ENCODE assay signal across 1 cellular context in the genomic region with DNA sequence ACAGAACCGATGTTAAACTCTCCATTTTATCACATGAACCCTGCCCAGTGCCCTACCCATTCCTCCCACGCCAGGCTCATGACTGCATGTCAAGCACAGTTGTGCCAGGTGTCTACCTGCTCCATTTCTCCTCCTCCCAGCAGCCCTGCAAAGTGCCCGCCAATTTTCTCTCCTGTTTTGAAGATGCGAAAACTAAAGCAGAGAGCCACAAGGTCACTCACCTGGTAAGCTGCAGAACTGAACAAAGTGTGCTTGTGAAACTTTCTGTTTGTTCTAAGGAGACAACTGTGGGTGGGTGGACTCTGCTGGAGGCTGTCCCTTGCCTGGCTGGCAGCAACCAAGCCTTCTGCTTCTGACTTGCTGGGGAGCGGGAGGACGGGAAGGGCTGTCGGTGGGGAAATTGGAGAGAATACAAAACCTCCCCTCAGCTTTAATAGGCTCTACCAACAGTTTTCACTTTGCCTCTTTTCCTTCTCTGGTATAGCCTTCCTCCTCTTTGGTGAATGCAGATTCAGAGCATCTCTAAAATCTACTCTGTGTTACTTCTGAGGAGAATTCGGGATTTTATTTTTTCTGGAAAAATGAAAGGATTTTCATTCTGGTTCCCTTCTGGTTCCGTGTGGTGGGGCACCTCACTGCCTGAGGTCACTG.
A peak's percentile ranks its signal among the peaks of the same experiment; 100 is the strongest.
TF ChIP-seq lines count a peak whose summit lies in the region.

No MANE protein-coding gene starts in this region.

TF ChIP-seq in HepG2, 621 proteins besides CTCF, POLR2A, EP300 and RAD21 (continued from another document and continues in another):
- TF ChIP-seq, protein P1, sequence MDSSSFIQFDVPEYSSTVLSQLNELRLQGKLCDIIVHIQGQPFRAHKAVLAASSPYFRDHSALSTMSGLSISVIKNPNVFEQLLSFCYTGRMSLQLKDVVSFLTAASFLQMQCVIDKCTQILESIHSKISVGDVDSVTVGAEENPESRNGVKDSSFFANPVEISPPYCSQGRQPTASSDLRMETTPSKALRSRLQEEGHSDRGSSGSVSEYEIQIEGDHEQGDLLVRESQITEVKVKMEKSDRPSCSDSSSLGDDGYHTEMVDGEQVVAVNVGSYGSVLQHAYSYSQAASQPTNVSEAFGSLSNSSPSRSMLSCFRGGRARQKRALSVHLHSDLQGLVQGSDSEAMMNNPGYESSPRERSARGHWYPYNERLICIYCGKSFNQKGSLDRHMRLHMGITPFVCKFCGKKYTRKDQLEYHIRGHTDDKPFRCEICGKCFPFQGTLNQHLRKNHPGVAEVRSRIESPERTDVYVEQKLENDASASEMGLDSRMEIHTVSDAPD (CRISPR knock-in tag; IDR thresholded peaks at IDR 0.05): no peak
- TF ChIP-seq RBM39 (IDR thresholded peaks at IDR 0.05; ENCODE audit: low read depth, low read length, poor library complexity, severe bottlenecking) (no peak), KDM2A (CRISPR knock-in tag; IDR thresholded peaks at IDR 0.05; ENCODE audit: borderline replicate concordance, low read depth) (no peak), ZNF776 (CRISPR knock-in tag; IDR thresholded peaks at IDR 0.05) (no peak), ZNF616 (CRISPR knock-in tag; IDR thresholded peaks at IDR 0.05; ENCODE audit: low read depth) (no peak), CHD2 (IDR thresholded peaks at IDR 0.05; ENCODE audit: low read depth, low read length) (no peak), ZNF501 (CRISPR knock-in tag; IDR thresholded peaks at IDR 0.05) (peak; percentile 75), ZNF569 (CRISPR knock-in tag; IDR thresholded peaks at IDR 0.05; ENCODE audit: borderline replicate concordance) (no peak), SNAPC2 (CRISPR knock-in tag; IDR thresholded peaks at IDR 0.05) (no peak), SNRNP70 (IDR thresholded peaks at IDR 0.05; ENCODE audit: low read depth, low read length) (no peak), ZNF350 (CRISPR knock-in tag; IDR thresholded peaks at IDR 0.05; ENCODE audit: borderline replicate concordance, low read depth) (no peak), ZNF660 (CRISPR knock-in tag; IDR thresholded peaks at IDR 0.05; ENCODE audit: borderline replicate concordance, low read depth) (no peak), JUN (CRISPR knock-in tag; IDR thresholded peaks at IDR 0.05) (no peak), MAFF (IDR thresholded peaks at IDR 0.05; ENCODE audit: low read depth, low read length) (no peak), ZNF17 (CRISPR knock-in tag; IDR thresholded peaks at IDR 0.05) (no peak), PHF8 (CRISPR knock-in tag; IDR thresholded peaks at IDR 0.05) (peak; percentile 30; the same call in 1 of the 2 replicates), ZNF790 (CRISPR knock-in tag; IDR thresholded peaks at IDR 0.05; ENCODE audit: borderline replicate concordance) (no peak), ZNF703 (CRISPR knock-in tag; IDR thresholded peaks at IDR 0.05; ENCODE audit: borderline replicate concordance) (no peak), TCF7L2 (IDR thresholded peaks at IDR 0.05; ENCODE audit: low read depth, low read length) (no peak), KLF16 (CRISPR knock-in tag; IDR thresholded peaks at IDR 0.05) (peak in 1 of 2 experiments; percentile 60; a peak in 1 of 4 replicates), EEA1 (CRISPR knock-in tag; IDR thresholded peaks at IDR 0.05; ENCODE audit: borderline replicate concordance) (no peak), ZNF530 (CRISPR knock-in tag; IDR thresholded peaks at IDR 0.05; ENCODE audit: low read depth) (no peak)
- TF ChIP-seq, protein P2, sequence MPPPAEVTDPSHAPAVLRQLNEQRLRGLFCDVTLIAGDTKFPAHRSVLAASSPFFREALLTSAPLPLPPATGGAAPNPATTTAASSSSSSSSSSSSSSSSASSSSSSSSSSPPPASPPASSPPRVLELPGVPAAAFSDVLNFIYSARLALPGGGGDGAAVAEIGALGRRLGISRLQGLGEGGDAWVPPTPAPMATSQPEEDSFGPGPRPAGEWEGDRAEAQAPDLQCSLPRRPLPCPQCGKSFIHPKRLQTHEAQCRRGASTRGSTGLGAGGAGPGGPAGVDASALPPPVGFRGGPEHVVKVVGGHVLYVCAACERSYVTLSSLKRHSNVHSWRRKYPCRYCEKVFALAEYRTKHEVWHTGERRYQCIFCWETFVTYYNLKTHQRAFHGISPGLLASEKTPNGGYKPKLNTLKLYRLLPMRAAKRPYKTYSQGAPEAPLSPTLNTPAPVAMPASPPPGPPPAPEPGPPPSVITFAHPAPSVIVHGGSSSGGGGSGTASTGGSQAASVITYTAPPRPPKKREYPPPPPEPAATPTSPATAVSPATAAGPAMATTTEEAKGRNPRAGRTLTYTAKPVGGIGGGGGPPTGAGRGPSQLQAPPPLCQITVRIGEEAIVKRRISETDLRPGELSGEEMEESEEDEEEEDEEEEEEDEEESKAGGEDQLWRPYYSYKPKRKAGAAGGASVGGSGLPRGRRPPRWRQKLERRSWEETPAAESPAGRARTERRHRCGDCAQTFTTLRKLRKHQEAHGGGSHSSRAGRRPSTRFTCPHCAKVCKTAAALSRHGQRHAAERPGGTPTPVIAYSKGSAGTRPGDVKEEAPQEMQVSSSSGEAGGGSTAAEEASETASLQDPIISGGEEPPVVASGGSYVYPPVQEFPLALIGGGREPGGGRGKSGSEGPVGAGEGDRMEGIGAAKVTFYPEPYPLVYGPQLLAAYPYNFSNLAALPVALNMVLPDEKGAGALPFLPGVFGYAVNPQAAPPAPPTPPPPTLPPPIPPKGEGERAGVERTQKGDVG (CRISPR knock-in tag; IDR thresholded peaks at IDR 0.05; ENCODE audit: borderline replicate concordance): no peak
- TF ChIP-seq, protein P3, sequence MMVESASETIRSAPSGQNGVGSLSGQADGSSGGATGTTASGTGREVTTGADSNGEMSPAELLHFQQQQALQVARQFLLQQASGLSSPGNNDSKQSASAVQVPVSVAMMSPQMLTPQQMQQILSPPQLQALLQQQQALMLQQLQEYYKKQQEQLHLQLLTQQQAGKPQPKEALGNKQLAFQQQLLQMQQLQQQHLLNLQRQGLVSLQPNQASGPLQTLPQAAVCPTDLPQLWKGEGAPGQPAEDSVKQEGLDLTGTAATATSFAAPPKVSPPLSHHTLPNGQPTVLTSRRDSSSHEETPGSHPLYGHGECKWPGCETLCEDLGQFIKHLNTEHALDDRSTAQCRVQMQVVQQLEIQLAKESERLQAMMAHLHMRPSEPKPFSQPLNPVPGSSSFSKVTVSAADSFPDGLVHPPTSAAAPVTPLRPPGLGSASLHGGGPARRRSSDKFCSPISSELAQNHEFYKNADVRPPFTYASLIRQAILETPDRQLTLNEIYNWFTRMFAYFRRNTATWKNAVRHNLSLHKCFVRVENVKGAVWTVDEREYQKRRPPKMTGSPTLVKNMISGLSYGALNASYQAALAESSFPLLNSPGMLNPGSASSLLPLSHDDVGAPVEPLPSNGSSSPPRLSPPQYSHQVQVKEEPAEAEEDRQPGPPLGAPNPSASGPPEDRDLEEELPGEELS (CRISPR knock-in tag; IDR thresholded peaks at IDR 0.05): peak; percentile 58
- TF ChIP-seq, protein P4, sequence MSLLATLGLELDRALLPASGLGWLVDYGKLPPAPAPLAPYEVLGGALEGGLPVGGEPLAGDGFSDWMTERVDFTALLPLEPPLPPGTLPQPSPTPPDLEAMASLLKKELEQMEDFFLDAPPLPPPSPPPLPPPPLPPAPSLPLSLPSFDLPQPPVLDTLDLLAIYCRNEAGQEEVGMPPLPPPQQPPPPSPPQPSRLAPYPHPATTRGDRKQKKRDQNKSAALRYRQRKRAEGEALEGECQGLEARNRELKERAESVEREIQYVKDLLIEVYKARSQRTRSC (CRISPR knock-in tag; IDR thresholded peaks at IDR 0.05; ENCODE audit: low read depth): no peak
- TF ChIP-seq, protein P5, sequence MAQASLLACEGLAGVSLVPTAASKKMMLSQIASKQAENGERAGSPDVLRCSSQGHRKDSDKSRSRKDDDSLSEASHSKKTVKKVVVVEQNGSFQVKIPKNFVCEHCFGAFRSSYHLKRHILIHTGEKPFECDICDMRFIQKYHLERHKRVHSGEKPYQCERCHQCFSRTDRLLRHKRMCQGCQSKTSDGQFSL (CRISPR knock-in tag; IDR thresholded peaks at IDR 0.05): no peak
- TF ChIP-seq, protein P6, sequence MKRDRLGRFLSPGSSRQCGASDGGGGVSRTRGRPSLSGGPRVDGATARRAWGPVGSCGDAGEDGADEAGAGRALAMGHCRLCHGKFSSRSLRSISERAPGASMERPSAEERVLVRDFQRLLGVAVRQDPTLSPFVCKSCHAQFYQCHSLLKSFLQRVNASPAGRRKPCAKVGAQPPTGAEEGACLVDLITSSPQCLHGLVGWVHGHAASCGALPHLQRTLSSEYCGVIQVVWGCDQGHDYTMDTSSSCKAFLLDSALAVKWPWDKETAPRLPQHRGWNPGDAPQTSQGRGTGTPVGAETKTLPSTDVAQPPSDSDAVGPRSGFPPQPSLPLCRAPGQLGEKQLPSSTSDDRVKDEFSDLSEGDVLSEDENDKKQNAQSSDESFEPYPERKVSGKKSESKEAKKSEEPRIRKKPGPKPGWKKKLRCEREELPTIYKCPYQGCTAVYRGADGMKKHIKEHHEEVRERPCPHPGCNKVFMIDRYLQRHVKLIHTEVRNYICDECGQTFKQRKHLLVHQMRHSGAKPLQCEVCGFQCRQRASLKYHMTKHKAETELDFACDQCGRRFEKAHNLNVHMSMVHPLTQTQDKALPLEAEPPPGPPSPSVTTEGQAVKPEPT (CRISPR knock-in tag; IDR thresholded peaks at IDR 0.05; ENCODE audit: low read depth): no peak
- TF ChIP-seq, protein P7, sequence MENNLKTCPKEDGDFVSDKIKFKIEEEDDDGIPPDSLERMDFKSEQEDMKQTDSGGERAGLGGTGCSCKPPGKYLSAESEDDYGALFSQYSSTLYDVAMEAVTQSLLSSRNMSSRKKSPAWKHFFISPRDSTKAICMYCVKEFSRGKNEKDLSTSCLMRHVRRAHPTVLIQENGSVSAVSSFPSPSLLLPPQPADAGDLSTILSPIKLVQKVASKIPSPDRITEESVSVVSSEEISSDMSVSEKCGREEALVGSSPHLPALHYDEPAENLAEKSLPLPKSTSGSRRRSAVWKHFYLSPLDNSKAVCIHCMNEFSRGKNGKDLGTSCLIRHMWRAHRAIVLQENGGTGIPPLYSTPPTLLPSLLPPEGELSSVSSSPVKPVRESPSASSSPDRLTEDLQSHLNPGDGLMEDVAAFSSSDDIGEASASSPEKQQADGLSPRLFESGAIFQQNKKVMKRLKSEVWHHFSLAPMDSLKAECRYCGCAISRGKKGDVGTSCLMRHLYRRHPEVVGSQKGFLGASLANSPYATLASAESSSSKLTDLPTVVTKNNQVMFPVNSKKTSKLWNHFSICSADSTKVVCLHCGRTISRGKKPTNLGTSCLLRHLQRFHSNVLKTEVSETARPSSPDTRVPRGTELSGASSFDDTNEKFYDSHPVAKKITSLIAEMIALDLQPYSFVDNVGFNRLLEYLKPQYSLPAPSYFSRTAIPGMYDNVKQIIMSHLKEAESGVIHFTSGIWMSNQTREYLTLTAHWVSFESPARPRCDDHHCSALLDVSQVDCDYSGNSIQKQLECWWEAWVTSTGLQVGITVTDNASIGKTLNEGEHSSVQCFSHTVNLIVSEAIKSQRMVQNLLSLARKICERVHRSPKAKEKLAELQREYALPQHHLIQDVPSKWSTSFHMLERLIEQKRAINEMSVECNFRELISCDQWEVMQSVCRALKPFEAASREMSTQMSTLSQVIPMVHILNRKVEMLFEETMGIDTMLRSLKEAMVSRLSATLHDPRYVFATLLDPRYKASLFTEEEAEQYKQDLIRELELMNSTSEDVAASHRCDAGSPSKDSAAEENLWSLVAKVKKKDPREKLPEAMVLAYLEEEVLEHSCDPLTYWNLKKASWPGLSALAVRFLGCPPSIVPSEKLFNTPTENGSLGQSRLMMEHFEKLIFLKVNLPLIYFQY (CRISPR knock-in tag; IDR thresholded peaks at IDR 0.05; ENCODE audit: borderline replicate concordance): no peak
- TF ChIP-seq, protein P8, sequence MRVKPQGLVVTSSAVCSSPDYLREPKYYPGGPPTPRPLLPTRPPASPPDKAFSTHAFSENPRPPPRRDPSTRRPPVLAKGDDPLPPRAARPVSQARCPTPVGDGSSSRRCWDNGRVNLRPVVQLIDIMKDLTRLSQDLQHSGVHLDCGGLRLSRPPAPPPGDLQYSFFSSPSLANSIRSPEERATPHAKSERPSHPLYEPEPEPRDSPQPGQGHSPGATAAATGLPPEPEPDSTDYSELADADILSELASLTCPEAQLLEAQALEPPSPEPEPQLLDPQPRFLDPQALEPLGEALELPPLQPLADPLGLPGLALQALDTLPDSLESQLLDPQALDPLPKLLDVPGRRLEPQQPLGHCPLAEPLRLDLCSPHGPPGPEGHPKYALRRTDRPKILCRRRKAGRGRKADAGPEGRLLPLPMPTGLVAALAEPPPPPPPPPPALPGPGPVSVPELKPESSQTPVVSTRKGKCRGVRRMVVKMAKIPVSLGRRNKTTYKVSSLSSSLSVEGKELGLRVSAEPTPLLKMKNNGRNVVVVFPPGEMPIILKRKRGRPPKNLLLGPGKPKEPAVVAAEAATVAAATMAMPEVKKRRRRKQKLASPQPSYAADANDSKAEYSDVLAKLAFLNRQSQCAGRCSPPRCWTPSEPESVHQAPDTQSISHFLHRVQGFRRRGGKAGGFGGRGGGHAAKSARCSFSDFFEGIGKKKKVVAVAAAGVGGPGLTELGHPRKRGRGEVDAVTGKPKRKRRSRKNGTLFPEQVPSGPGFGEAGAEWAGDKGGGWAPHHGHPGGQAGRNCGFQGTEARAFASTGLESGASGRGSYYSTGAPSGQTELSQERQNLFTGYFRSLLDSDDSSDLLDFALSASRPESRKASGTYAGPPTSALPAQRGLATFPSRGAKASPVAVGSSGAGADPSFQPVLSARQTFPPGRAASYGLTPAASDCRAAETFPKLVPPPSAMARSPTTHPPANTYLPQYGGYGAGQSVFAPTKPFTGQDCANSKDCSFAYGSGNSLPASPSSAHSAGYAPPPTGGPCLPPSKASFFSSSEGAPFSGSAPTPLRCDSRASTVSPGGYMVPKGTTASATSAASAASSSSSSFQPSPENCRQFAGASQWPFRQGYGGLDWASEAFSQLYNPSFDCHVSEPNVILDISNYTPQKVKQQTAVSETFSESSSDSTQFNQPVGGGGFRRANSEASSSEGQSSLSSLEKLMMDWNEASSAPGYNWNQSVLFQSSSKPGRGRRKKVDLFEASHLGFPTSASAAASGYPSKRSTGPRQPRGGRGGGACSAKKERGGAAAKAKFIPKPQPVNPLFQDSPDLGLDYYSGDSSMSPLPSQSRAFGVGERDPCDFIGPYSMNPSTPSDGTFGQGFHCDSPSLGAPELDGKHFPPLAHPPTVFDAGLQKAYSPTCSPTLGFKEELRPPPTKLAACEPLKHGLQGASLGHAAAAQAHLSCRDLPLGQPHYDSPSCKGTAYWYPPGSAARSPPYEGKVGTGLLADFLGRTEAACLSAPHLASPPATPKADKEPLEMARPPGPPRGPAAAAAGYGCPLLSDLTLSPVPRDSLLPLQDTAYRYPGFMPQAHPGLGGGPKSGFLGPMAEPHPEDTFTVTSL (CRISPR knock-in tag; IDR thresholded peaks at IDR 0.05; ENCODE audit: borderline replicate concordance): peak; percentile 58; the same call in 1 of the 2 replicates
- TF ChIP-seq, protein P9, sequence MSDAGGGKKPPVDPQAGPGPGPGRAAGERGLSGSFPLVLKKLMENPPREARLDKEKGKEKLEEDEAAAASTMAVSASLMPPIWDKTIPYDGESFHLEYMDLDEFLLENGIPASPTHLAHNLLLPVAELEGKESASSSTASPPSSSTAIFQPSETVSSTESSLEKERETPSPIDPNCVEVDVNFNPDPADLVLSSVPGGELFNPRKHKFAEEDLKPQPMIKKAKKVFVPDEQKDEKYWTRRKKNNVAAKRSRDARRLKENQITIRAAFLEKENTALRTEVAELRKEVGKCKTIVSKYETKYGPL (CRISPR knock-in tag; IDR thresholded peaks at IDR 0.05): no peak
